In genomic region chr20:34525709-34526416, GRCh38 we compare ENCODE assay signal across 9 cellular contexts. TPM values are rescaled to one million over a fixed set of nuclear protein-coding genes. Genes with fewer than 3 reads are reported as not detected.
DNase-seq lines count a peak whose midpoint lies in the region; ATAC-seq and TF ChIP-seq lines count a peak whose summit lies in the region.
"Had no signal": no experiment of that assay in that cellular context is flagged by ENCODE, and none has a peak within 500 bp of the region (broad histone marks: within the 10 kb centered on the region; RNA-seq: fewer than 3 reads in every experiment).

No MANE protein-coding gene starts in this region.

- H3K27ac Mint-ChIP-seq in WTC11: peak overlapping the region; percentile 60
- H3K27ac Mint-ChIP-seq: T-helper 1 cell treated with Interleukin-12 subunit alpha and Interleukin-12 subunit beta and Interleukin-4 antibody, amounts not matched to agents 30 μg/mL and 1 μg/mL, for 36 hours had no signal

- peak; percentile 18 for DNase-seq in DMS 273 (lab: John Stamatoyannopoulos, UW; ENCODE audit: unreplicated experiment)
- no peak for DNase-seq in DMS 273 treated with DMSO at 0.1 percent for 48 hours (lab: John Stamatoyannopoulos, UW)
- no peak for DNase-seq in WTC11 (ENCODE audit: low spot score)
- no peak for DNase-seq in Right ventricle myocardium inferior (ENCODE audit: missing footprints)
- peak; percentile 62 for DNase-seq in putamen (ENCODE audit: low spot score)
- DNase-seq in activated naive CD4-positive, alpha-beta T cell treated with anti-CD3 and anti-CD28 coated beads, Interleukin-2, amount 50 U/mL, for 16 hours: no peak
- no peak for DNase-seq in stimulated activated CD4-positive, alpha-beta T cell treated with anti-CD3 and anti-CD28 coated beads, Interleukin-4, amount 100 ng/mL, for 4 hours

- H3K4me3 Mint-ChIP-seq in WTC11: no peak overlapping the region
- H3K4me3 Mint-ChIP-seq: T-helper 1 cell treated with Interleukin-12 subunit alpha and Interleukin-12 subunit beta and Interleukin-4 antibody, amounts not matched to agents 30 μg/mL and 1 μg/mL, for 36 hours had no signal

- POLR2A ChIA-PET in WTC11 (lab: Charles Lee): no interaction called here

- no peaks in the 10 kb centered on the region for H3K27me3 Mint-ChIP-seq in WTC11 (ENCODE audit: low read depth)

- no peaks in the 10 kb centered on the region for H3K9me3 Mint-ChIP-seq in WTC11
- H3K9me3 Mint-ChIP-seq: T-helper 1 cell treated with Interleukin-12 subunit alpha and Interleukin-12 subunit beta and Interleukin-4 antibody, amounts not matched to agents 30 μg/mL and 1 μg/mL, for 36 hours had no signal

- no peak for TF ChIP-seq CTCF in WTC11 (IDR thresholded peaks at IDR 0.05)

- peaks cover 32% of the 10 kb centered on the region for H3K36me3 Mint-ChIP-seq in WTC11

- ATAC-seq in WTC11: no peak
- ATAC-seq in Right ventricle myocardium inferior: peak; percentile 77
- no peak for ATAC-seq in HG03039 (IDR thresholded peaks at IDR 0.05; ENCODE audit: unreplicated experiment)

- CTCF ChIA-PET in WTC11 (lab: Charles Lee): interaction anchor here (1.4 to 2.3 kb wide), 3 partner anchors 10 to 335 kb away, joined by 4 to 7 read pairs (median 6); partner anchors contain the start of gene DYNLRB1

- peaks cover 9% of the 10 kb centered on the region for H3K4me1 Mint-ChIP-seq in WTC11

- intact Hi-C loops in Right ventricle myocardium inferior (cut with DNase I): no loop called here

TF ChIP-seq in WTC11, 78 proteins besides CTCF, POLR2A, EP300 and RAD21:
- TF ChIP-seq ARID4B (CRISPR knock-in tag; IDR thresholded peaks at IDR 0.05; ENCODE audit: borderline replicate concordance) (no peak), GABPB1 (CRISPR knock-in tag; IDR thresholded peaks at IDR 0.05) (peak; percentile 77), E2F4 (CRISPR knock-in tag; IDR thresholded peaks at IDR 0.05; ENCODE audit: borderline replicate concordance, low read depth) (no peak), ZNF416 (CRISPR knock-in tag; IDR thresholded peaks at IDR 0.05) (no peak)

RNA-seq across cellular contexts. Expression of gene DYNLRB1, which starts 9.6 kb away (rescaled TPM):
- 99.3 to 126 TPM (median 115 TPM) in 3 replicates for total RNA-seq in WTC11 (2021)
- 172 TPM for total RNA-seq in Right ventricle myocardium inferior

RNA-seq across cellular contexts. Expression of gene MAP1LC3A, which starts 32.7 kb away (rescaled TPM):
- total RNA-seq in WTC11 (2021) (7.5 to 12.1 TPM (median 11.3 TPM) in 3 replicates), Right ventricle myocardium inferior (112 TPM)

Comparison
In these comparisons a context has a peak if more than half of its experiments do, and no peak if none do; other contexts are left out.
1. DNase-seq: peak in DMS 273 (single experiment) and putamen (single experiment); none in DMS 273 treated with DMSO at 0.1 percent for 48 hours (single experiment), WTC11 (single experiment), Right ventricle myocardium inferior (single experiment), activated naive CD4-positive, alpha-beta T cell treated with anti-CD3 and anti-CD28 coated beads, Interleukin-2, amount 50 U/mL, for 16 hours (single experiment) and stimulated activated CD4-positive, alpha-beta T cell treated with anti-CD3 and anti-CD28 coated beads, Interleukin-4, amount 100 ng/mL, for 4 hours (0 of 2).